In genomic region chr11:75468534-75469340, GRCh38 we compare ENCODE assay signal across 1 cellular context.
TF ChIP-seq lines count a peak whose summit lies in the region.

No MANE protein-coding gene starts in this region.

TF ChIP-seq in WTC11, 78 proteins besides CTCF, POLR2A, EP300 and RAD21 (continued from another document):
- TF ChIP-seq ZSCAN18 (CRISPR knock-in tag; IDR thresholded peaks at IDR 0.05) (no peak), MYBL2 (CRISPR knock-in tag; IDR thresholded peaks at IDR 0.05) (no peak), PREB (CRISPR knock-in tag; IDR thresholded peaks at IDR 0.05; ENCODE audit: borderline replicate concordance) (no peak), ZBTB43 (CRISPR knock-in tag; IDR thresholded peaks at IDR 0.05) (no peak), MAX (CRISPR knock-in tag; IDR thresholded peaks at IDR 0.05) (no peak), CDX4 (CRISPR knock-in tag; IDR thresholded peaks at IDR 0.05; ENCODE audit: borderline replicate concordance) (no peak), SMAD3 (CRISPR knock-in tag; IDR thresholded peaks at IDR 0.05; ENCODE audit: borderline replicate concordance) (no peak), E2F5 (CRISPR knock-in tag; IDR thresholded peaks at IDR 0.05) (no peak)
